In genomic region chr4:124018383-124019317, GRCh38 we compare ENCODE assay signal across 9 cellular contexts.
DNase-seq lines count a peak whose midpoint lies in the region; ATAC-seq, FAIRE-seq and TF ChIP-seq lines count a peak whose summit lies in the region.
"Had no signal": no experiment of that assay in that cellular context is flagged by ENCODE, and none has a peak within 500 bp of the region (broad histone marks: within the 10 kb centered on the region; RNA-seq: fewer than 3 reads in every experiment).

No MANE protein-coding gene starts in this region.

- no peak for TF ChIP-seq CTCF in activated B cell treated with CpG ODN at 0.5 μM for 24 hours (IDR thresholded peaks at IDR 0.05)
- no peak for TF ChIP-seq CTCF in keratinocyte (optimal IDR thresholded peaks at IDR 0.05 in 1 of 3, IDR thresholded peaks at IDR 0.05 in 1 of 3, conservative IDR thresholded peaks at IDR 0.05 in 1 of 3; ENCODE audit: extremely low read depth in 1 of 3, insufficient read depth in 2 of 3, low read length in 3 of 3)
- no peak for TF ChIP-seq CTCF in D721Med (IDR thresholded peaks at IDR 0.05; ENCODE audit: insufficient read depth, missing control alignments)
- no peak for TF ChIP-seq CTCF in RWPE1 (conservative IDR thresholded peaks at IDR 0.05; ENCODE audit: low read depth)

- H3K4me3 ChIP-seq in keratinocyte (ENCODE audit: control insufficient read depth in 2 of 3, extremely low read depth in 1 of 3, insufficient read depth in 2 of 3, low read depth in 1 of 3, low read length in 3 of 3) = no peak overlapping the region
- H3K4me3 ChIP-seq in subcutaneous abdominal adipose tissue (ENCODE audit: low read depth in 1 of 5, low read length in 5 of 5) = peak overlapping the region in 2 of 5 donors; percentile 8 to 26

- H3K4me1 Mint-ChIP-seq in activated B cell treated with CpG ODN at 0.5 μM for 24 hours = peaks cover 20% of the 10 kb centered on the region

- dilution Hi-C loops in keratinocyte (cut with MboI; ENCODE audit: extremely low pct_ligation_motif_present, low sequenced_read_pairs) = no loop called here

- H3K9me3 Mint-ChIP-seq in activated B cell treated with CpG ODN at 0.5 μM for 24 hours = peaks cover 4% of the 10 kb centered on the region

- DNase-seq in GM04503 (ENCODE audit: low read depth) = peak; percentile 81
- no peak for DNase-seq in activated B cell treated with CpG ODN at 0.5 μM for 24 hours
- no peak for DNase-seq in keratinocyte (ENCODE audit: low read depth, low spot score)
- no peak for DNase-seq in D721Med (ENCODE audit: insufficient read length, low spot score)
- no peak for DNase-seq in RWPE1 (ENCODE audit: low spot score)

- no peak overlapping the region for H3K27ac ChIP-seq in keratinocyte (ENCODE audit: control insufficient read depth, insufficient read depth, low read length)
- peak overlapping the region; percentile 62 for H3K27ac ChIP-seq in subcutaneous abdominal adipose tissue (ENCODE audit: low read depth, low read length)
- no peak overlapping the region for H3K27ac ChIP-seq in RWPE1

- H3K36me3 Mint-ChIP-seq in activated B cell treated with CpG ODN at 0.5 μM for 24 hours (ENCODE audit: low read depth) = no peaks in the 10 kb centered on the region

- no peaks in the 10 kb centered on the region for H3K9me1 ChIP-seq in keratinocyte (ENCODE audit: control insufficient read depth, extremely low read depth, insufficient read depth, low read length)

- POLR2A ChIA-PET in activated B cell treated with CpG ODN at 0.5 μM for 24 hours (lab: Charles Lee) = no interaction called here
- POLR2A ChIA-PET in RWPE1 (lab: Yijun Ruan, JAX; ENCODE audit: low non-redundant PET) = no interaction called here

- intact Hi-C loops in activated B cell treated with CpG ODN at 0.5 μM for 24 hours (cut with micrococcal nuclease) = no loop called here

- H3K4me1 ChIP-seq in keratinocyte (ENCODE audit: control insufficient read depth, extremely low read depth, insufficient read depth, low read length) (no peaks in the 10 kb centered on the region), subcutaneous abdominal adipose tissue (ENCODE audit: control insufficient read depth in 5 of 5, insufficient read depth in 5 of 5, low read length in 5 of 5) (peaks cover 0 to 16% (median 9%) of the 10 kb centered on the region in 5 donors)

- no peak overlapping the region for H3K4me2 ChIP-seq in keratinocyte (ENCODE audit: control insufficient read depth, extremely low read depth, insufficient read depth, low read depth, low read length)

- H3K27me3 Mint-ChIP-seq in activated B cell treated with CpG ODN at 0.5 μM for 24 hours = no peaks in the 10 kb centered on the region

- ATAC-seq in GM19467 (IDR thresholded peaks at IDR 0.05; ENCODE audit: unreplicated experiment) (peak; percentile 99), HG03457 (IDR thresholded peaks at IDR 0.05; ENCODE audit: unreplicated experiment) (peak; percentile 100), activated B cell treated with CpG ODN at 0.5 μM for 24 hours (ENCODE audit: low read depth) (peak; percentile 77)

- peak overlapping the region; percentile 33 for H3K27ac Mint-ChIP-seq in activated B cell treated with CpG ODN at 0.5 μM for 24 hours

- CTCF ChIA-PET in activated B cell treated with CpG ODN at 0.5 μM for 24 hours (lab: Charles Lee) = no interaction called here
- CTCF ChIA-PET in RWPE1 (lab: Yijun Ruan, JAX) = interaction anchor here (0.6 kb wide), 1 partner anchor 61 kb away, joined by 4 read pairs; no protein-coding TSS in a partner anchor

- H3K4me3 Mint-ChIP-seq in activated B cell treated with CpG ODN at 0.5 μM for 24 hours = peak overlapping the region; percentile 72

- H3K9me3 ChIP-seq in keratinocyte (ENCODE audit: control insufficient read depth, low read depth, low read length) (no peaks in the 10 kb centered on the region), subcutaneous abdominal adipose tissue (ENCODE audit: control insufficient read depth in 5 of 5, low read length in 5 of 5) (peaks cover 0 to 2% (median 0%) of the 10 kb centered on the region in 5 donors)

- FAIRE-seq in keratinocyte (lab: Jason Lieb, UNC) = no peak
- FAIRE-seq in D721Med (lab: Jason Lieb, UNC) = no peak
- FAIRE-seq: TTC549 had no signal

- H2AFZ ChIP-seq in keratinocyte (ENCODE audit: control insufficient read depth, low read length) = peak overlapping the region; percentile 10

- no peaks in the 10 kb centered on the region for H3K79me2 ChIP-seq in keratinocyte (ENCODE audit: control insufficient read depth, insufficient read depth, low read length)

- no peaks in the 10 kb centered on the region for H4K20me1 ChIP-seq in keratinocyte (ENCODE audit: control insufficient read depth, extremely low read depth, insufficient read depth, low read length)

- H3K9ac ChIP-seq in keratinocyte (ENCODE audit: control insufficient read depth, extremely low read depth, insufficient read depth, low read length) = no peak overlapping the region
- no peak overlapping the region for H3K9ac ChIP-seq in subcutaneous abdominal adipose tissue (ENCODE audit: low read length in 5 of 5)

- no peaks in the 10 kb centered on the region for H3K27me3 ChIP-seq in keratinocyte (ENCODE audit: control insufficient read depth, extremely low read depth, insufficient read depth, low read length)
- H3K27me3 ChIP-seq in subcutaneous abdominal adipose tissue (ENCODE audit: control insufficient read depth in 5 of 5, insufficient read depth in 4 of 5, low read length in 5 of 5) = no peaks in the 10 kb centered on the region

- H3K36me3 ChIP-seq in keratinocyte (ENCODE audit: control insufficient read depth in 2 of 2, extremely low read depth in 1 of 2, insufficient read depth in 2 of 2, low read length in 2 of 2) = no peaks in the 10 kb centered on the region
- H3K36me3 ChIP-seq in subcutaneous abdominal adipose tissue (ENCODE audit: control insufficient read depth in 5 of 5, insufficient read depth in 5 of 5, low read length in 5 of 5) = no peaks in the 10 kb centered on the region
